In genomic region chr4:99447513-99447912, GRCh38 we compare ENCODE assay signal across 16 cellular contexts. TPM values are rescaled to one million over a fixed set of nuclear protein-coding genes. Genes with fewer than 3 reads are reported as not detected.
DNase-seq lines count a peak whose midpoint lies in the region; ATAC-seq and TF ChIP-seq lines count a peak whose summit lies in the region.
"Had no signal": no experiment of that assay in that cellular context is flagged by ENCODE, and none has a peak within 500 bp of the region (broad histone marks: within the 10 kb centered on the region; RNA-seq: fewer than 3 reads in every experiment).

No MANE protein-coding gene starts in this region.

- TSS peak; percentile 99 for BruUV-seq in PC-9 (replicated peaks; lab: Mats Ljungman, UMichigan)

- no peaks in the 10 kb centered on the region for H3K9me2 ChIP-seq in PC-9 (ENCODE audit: insufficient read depth)

- TF ChIP-seq CTCF in PC-9 (conservative IDR thresholded peaks at IDR 0.05) (no peak), stomach (IDR thresholded peaks at IDR 0.05) (no peak)

- intact Hi-C loops in PC-9 (cut with micrococcal nuclease; ENCODE audit: unreplicated experiment) (loop anchor here (5.0 kb wide), 1 partner anchor 515 kb away; no protein-coding TSS in a partner anchor), stomach (cut with DNase I; ENCODE audit: low total_unique reads) (no loop called here)

- TF ChIP-seq EP300 in stomach (IDR thresholded peaks at IDR 0.05) = no peak

- peak overlapping the region; percentile 49; the same call in 1 of the 2 replicates for H2AFZ ChIP-seq in PC-9

- H3K27ac ChIP-seq in PC-9 = peak overlapping the region; percentile 99
- H3K27ac ChIP-seq in stomach = peak overlapping the region in 3 of 5 donors; percentile 8 to 49 (median 32)
- H3K27ac ChIP-seq: 22Rv1, cardiac muscle cell had no signal

- H3K4me1 ChIP-seq in PC-9 (replicated peaks; ENCODE audit: insufficient read depth) (peaks cover 28% of the 10 kb centered on the region), stomach (peaks cover 0 to 7% (median 2%) of the 10 kb centered on the region in 4 donors)

- peak; percentile 12 for DNase-seq in DMS53 (lab: John Stamatoyannopoulos, UW)
- no peak for DNase-seq in DMS53 treated with DMSO at 0.1 percent for 48 hours (lab: John Stamatoyannopoulos, UW; ENCODE audit: unreplicated experiment)
- no peak for DNase-seq in PC-9
- no peak for DNase-seq in stomach
- DNase-seq in stimulated activated CD4-positive, alpha-beta T cell treated with anti-CD3 and anti-CD28 coated beads, Interleukin-2, amount 100 ng/mL, for 48 hours = no peak
- no peak for DNase-seq in NCI-H82 treated with DMSO at 0.1 percent for 48 hours (lab: John Stamatoyannopoulos, UW; ENCODE audit: unreplicated experiment)
- no peak for DNase-seq in NCI-H1105 treated with DMSO at 0.1 percent for 48 hours (lab: John Stamatoyannopoulos, UW)
- DNase-seq: DMS 273 treated with DMSO at 0.1 percent for 48 hours, NCI-H2227 treated with DMSO at 0.1 percent for 48 hours, Right ventricle myocardium superior had no signal

- H3K9me3 ChIP-seq in PC-9 (ENCODE audit: insufficient read depth, low read depth) = peaks cover 52% of the 10 kb centered on the region
- peaks cover 0 to 14% (median 6%) of the 10 kb centered on the region in 4 donors for H3K9me3 ChIP-seq in stomach

- TF ChIP-seq POLR2A in stomach (IDR thresholded peaks at IDR 0.05) = no peak

- POLR2A ChIA-PET in PC-9 (lab: Charles Lee; ENCODE audit: unreplicated experiment) = no interaction called here

- H4K20me1 ChIP-seq in PC-9 (ENCODE audit: insufficient read depth) = no peaks in the 10 kb centered on the region

- H3F3A ChIP-seq in PC-9 (ENCODE audit: insufficient read depth, low read depth) = peaks cover 17% of the 10 kb centered on the region; the same call in 1 of the 2 replicates

- peaks cover 11% of the 10 kb centered on the region for H3K36me3 ChIP-seq in PC-9 (ENCODE audit: low read depth)
- H3K36me3 ChIP-seq in stomach = no peaks in the 10 kb centered on the region
- H3K36me3 ChIP-seq: cardiac muscle cell, esophagus muscularis mucosa had no signal

- H3K4me3 ChIP-seq in PC-9 = peak overlapping the region; percentile 29; the same call in 1 of the 2 replicates
- H3K4me3 ChIP-seq in stomach = no peak overlapping the region
- H3K4me3 ChIP-seq: cardiac muscle cell, esophagus muscularis mucosa, GM12878 had no signal

- H3K79me2 ChIP-seq in PC-9 (ENCODE audit: low read depth) = no peaks in the 10 kb centered on the region

- CTCF ChIA-PET in PC-9 (lab: Charles Lee) = no interaction called here

- H3K27me3 ChIP-seq in PC-9 (ENCODE audit: insufficient read depth, low read depth) = no peaks in the 10 kb centered on the region
- no peaks in the 10 kb centered on the region for H3K27me3 ChIP-seq in stomach
- H3K27me3 ChIP-seq: cardiac muscle cell, esophagus muscularis mucosa had no signal

- peak; percentile 16 for ATAC-seq in HG02885 (IDR thresholded peaks at IDR 0.05; ENCODE audit: poor library complexity, unreplicated experiment)

- 83 to 98% (median 90%) methylated on average over 3 of the region's 3 CpGs for WGBS in stomach, 5 donors

- peak overlapping the region; percentile 52 for H3K4me2 ChIP-seq in PC-9

RNA-seq across cellular contexts. Expression of gene ADH7, which starts 12.4 kb away (rescaled TPM):
- total RNA-seq in PC-9 (2021) = not detected in 2 replicates
- total RNA-seq in stomach = 10 to 100 TPM in 1 of 5 donors, 1 to 10 TPM in 3, not detected in 1; 1.3 to 20.6 (median 4.4) TPM
- polyA plus RNA-seq in stomach = 10 to 100 TPM in 2 of 3 donors, 1 to 10 TPM in 1; 1.2 to 84.2 (median 62.2) TPM
- total RNA-seq: cardiac muscle cell, esophagus muscularis mucosa, GM12878, Right ventricle myocardium superior, skeletal muscle tissue had no signal
- polyA plus RNA-seq: cardiac muscle cell, GM12878 had no signal
